Comparison of ENCODE assay signal across 20 cellular contexts in the genomic region with DNA sequence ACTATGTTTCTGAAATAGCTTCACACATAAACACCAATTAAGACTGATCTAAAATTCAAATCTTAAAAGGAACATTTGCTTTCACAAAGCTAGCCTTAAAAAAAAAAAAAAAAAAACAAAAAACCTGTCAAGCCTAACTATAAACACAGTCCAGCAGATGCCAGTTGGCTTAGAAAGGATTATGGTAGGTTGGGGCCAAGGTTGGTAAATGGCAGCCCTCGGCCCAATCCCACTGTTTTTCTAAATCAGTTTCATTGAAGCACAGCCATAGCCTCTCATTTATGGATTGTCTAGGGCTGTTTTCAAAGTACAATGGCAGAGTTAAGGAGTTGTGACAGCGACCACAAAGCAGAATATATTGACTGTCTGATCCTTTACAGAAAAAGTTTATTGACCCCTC.
"Had no signal": no experiment of that assay in that cellular context is flagged by ENCODE, and none has a peak within 500 bp of the region (broad histone marks: within the 10 kb centered on the region; RNA-seq: fewer than 3 reads in every experiment).

No MANE protein-coding gene starts in this region.

- H3K27me3 ChIP-seq: colonic mucosa, right lobe of liver, upper lobe of right lung had no signal

- H3K9me3 ChIP-seq: colonic mucosa, left ventricle myocardium inferior, mucosa of descending colon, right lobe of liver, tibial artery, upper lobe of right lung had no signal

- H3K36me3 ChIP-seq: colonic mucosa, left ventricle myocardium inferior, tibial artery, upper lobe of right lung had no signal

- H3K4me3 ChIP-seq: colonic mucosa, left ventricle myocardium inferior, lung, mucosa of descending colon, right lobe of liver, tibial artery, upper lobe of right lung had no signal

- H3K27ac ChIP-seq: colonic mucosa, left ventricle myocardium inferior, right lobe of liver, tibial artery, upper lobe of right lung had no signal

- H3K4me1 ChIP-seq: colonic mucosa, tibial artery, upper lobe of right lung had no signal

- DNase-seq: activated CD4-positive, alpha-beta memory T cell treated with anti-CD3 and anti-CD28 coated beads, Interleukin-2, amount 10 ng/mL, durations not matched to agents 7 days and 5 days; activated CD4-positive, alpha-beta T cell treated with anti-CD3 and anti-CD28 coated beads for 1 hour; activated CD4-positive, alpha-beta T cell treated with anti-CD3 and anti-CD28 coated beads, Interleukin-2, amount 10 ng/mL, durations not matched to agents 7 days and 5 days; activated T-cell treated with anti-CD3 and anti-CD28 coated beads, Interleukin-2, amount 50 U/mL, for 48 hours; colonic mucosa; effector CD8-positive, alpha-beta T cell; glutamatergic neuron; left ventricle myocardium inferior; mesendoderm; mucosa of descending colon; right lobe of liver; stimulated activated CD4-positive, alpha-beta T cell treated with anti-CD3 and anti-CD28 coated beads, Interleukin-12 subunit alpha, Interleukin-12 subunit beta, amount 100 ng/mL, for 4 hours; stimulated activated CD4-positive, alpha-beta T cell treated with anti-CD3 and anti-CD28 coated beads, Interleukin-4, amount 100 ng/mL, for 4 hours; stimulated activated CD8-positive, alpha-beta memory T cell treated with anti-CD3 and anti-CD28 coated beads, Interleukin-4, amount 100 ng/mL, for 48 hours; stimulated activated naive CD8-positive, alpha-beta T cell treated with anti-CD3 and anti-CD28 coated beads, Interleukin-15, amount 100 ng/mL, for 72 hours; T-helper 17 cell; T1000; tibial artery; upper lobe of right lung had no signal
